ENCODE assay signal across 7 cellular contexts in genomic region chr4:13656569-13656988, GRCh38. TPM values are rescaled to one million over a fixed set of nuclear protein-coding genes. Genes with fewer than 3 reads are reported as not detected.
DNase-seq lines count a peak whose midpoint lies in the region; TF ChIP-seq lines count a peak whose summit lies in the region.

No MANE protein-coding gene starts in this region.

- H3K27me3 ChIP-seq in cardiac muscle cell, result no peaks in the 10 kb centered on the region

- intact Hi-C loops in posterior vena cava (cut with DNase I), result loop anchor here in 1 of 2 donors (10.0 kb wide), 1 partner anchor 1508 kb away; no protein-coding TSS in a partner anchor

- H3K4me1 Mint-ChIP-seq in activated naive CD8-positive, alpha-beta T cell treated with anti-CD3 and anti-CD28 coated beads for 36 hours, result peaks cover 15% of the 10 kb centered on the region
- H3K4me1 Mint-ChIP-seq in type B pancreatic cell (ENCODE audit: unreplicated experiment), result no peaks in the 10 kb centered on the region

- H3K9ac ChIP-seq in SK-N-MC (ENCODE audit: insufficient read length), result peak overlapping the region; percentile 71

- peak overlapping the region; percentile 64 for H3K4me3 Mint-ChIP-seq in activated naive CD8-positive, alpha-beta T cell treated with anti-CD3 and anti-CD28 coated beads for 36 hours
- peak overlapping the region; percentile 78 for H3K4me3 Mint-ChIP-seq in type B pancreatic cell

- peak overlapping the region; percentile 30 for H3K27ac Mint-ChIP-seq in activated naive CD8-positive, alpha-beta T cell treated with anti-CD3 and anti-CD28 coated beads for 36 hours
- H3K27ac Mint-ChIP-seq in type B pancreatic cell, result no peak overlapping the region

- no peaks in the 10 kb centered on the region for H3K9me3 Mint-ChIP-seq in activated naive CD8-positive, alpha-beta T cell treated with anti-CD3 and anti-CD28 coated beads for 36 hours
- no peaks in the 10 kb centered on the region for H3K9me3 Mint-ChIP-seq in type B pancreatic cell

- H3K27ac ChIP-seq in SK-N-MC (peak overlapping the region; percentile 92), cardiac muscle cell (no peak overlapping the region)

- H3K9me3 ChIP-seq in SK-N-MC (ENCODE audit: low read depth, low read length), result 0 out of 2 replicates have a peak, but pooled peaks cover 2% of the 10 kb centered on the region
- H3K9me3 ChIP-seq in cardiac muscle cell (ENCODE audit: low read depth), result no peaks in the 10 kb centered on the region

- no peaks in the 10 kb centered on the region for H3K36me3 ChIP-seq in SK-N-MC (ENCODE audit: insufficient read depth, low read length)
- no peaks in the 10 kb centered on the region for H3K36me3 ChIP-seq in cardiac muscle cell

- no peak overlapping the region for H3K4me3 ChIP-seq in GM12875 (ENCODE audit: low read depth, low read length)
- H3K4me3 ChIP-seq in SK-N-MC, result peak overlapping the region; percentile 57
- H3K4me3 ChIP-seq in cardiac muscle cell, result no peak overlapping the region

- no peaks in the 10 kb centered on the region for H3K4me1 ChIP-seq in cardiac muscle cell (ENCODE audit: low read depth)

- peak; percentile 43 for DNase-seq in HuH-7 (ENCODE audit: low spot score)
- peak; percentile 61 for DNase-seq in SK-N-MC (ENCODE audit: low read depth, low spot score)
- peak; percentile 57 for DNase-seq in activated naive CD8-positive, alpha-beta T cell treated with anti-CD3 and anti-CD28 coated beads for 36 hours
- peak; percentile 60 to 83 for DNase-seq in cardiac muscle cell (ENCODE audit: low read depth in 1 of 2, low spot score in 1 of 2)
- peak; percentile 89 for DNase-seq in posterior vena cava (ENCODE audit: low spot score)
- DNase-seq in type B pancreatic cell (ENCODE audit: extremely low spot score, unreplicated experiment), result no peak

- no peaks in the 10 kb centered on the region for H3K27me3 Mint-ChIP-seq in activated naive CD8-positive, alpha-beta T cell treated with anti-CD3 and anti-CD28 coated beads for 36 hours
- H3K27me3 Mint-ChIP-seq in type B pancreatic cell, result peaks cover 6% of the 10 kb centered on the region

- TF ChIP-seq CTCF in GM12875 (IDR thresholded peaks at IDR 0.05; ENCODE audit: borderline replicate concordance, insufficient read depth, low read depth, low read length), result peak; percentile 66
- peak; percentile 86 for TF ChIP-seq CTCF in cardiac muscle cell (IDR thresholded peaks at IDR 0.05; ENCODE audit: low read depth, low read length)
- TF ChIP-seq CTCF in type B pancreatic cell (conservative IDR thresholded peaks at IDR 0.05), result peak; percentile 86

- no peaks in the 10 kb centered on the region for H3K36me3 Mint-ChIP-seq in activated naive CD8-positive, alpha-beta T cell treated with anti-CD3 and anti-CD28 coated beads for 36 hours
- no peaks in the 10 kb centered on the region for H3K36me3 Mint-ChIP-seq in type B pancreatic cell

RNA-seq across cellular contexts. Expression of gene BOD1L1, which starts 29.1 kb away (rescaled TPM):
- total RNA-seq in activated naive CD8-positive, alpha-beta T cell treated with anti-CD3 and anti-CD28 coated beads for 36 hours, result 10 to 100 TPM; 33.5 to 34.8 TPM
- total RNA-seq in cardiac muscle cell (13.2 and 35.8 TPM in 2 replicates), posterior vena cava (10 to 100 TPM; 31.1 to 34.2 TPM), type B pancreatic cell (ENCODE audit: low replicate concordance) (36.3 and 37.0 TPM in 2 replicates)
- 17.7 and 21.4 TPM in 2 replicates for polyA plus RNA-seq in cardiac muscle cell
